In genomic region chr3:13211605-13212210, GRCh38 we compare ENCODE assay signal across 29 cellular contexts.
"Had no signal": no experiment of that assay in that cellular context is flagged by ENCODE, and none has a peak within 500 bp of the region (broad histone marks: within the 10 kb centered on the region; RNA-seq: fewer than 3 reads in every experiment).

No MANE protein-coding gene starts in this region.

- H3K4me3 ChIP-seq: coronary artery, esophagus muscularis mucosa, heart right ventricle, mucosa of descending colon, ovary, smooth muscle cell, stomach, thyroid gland, vagina had no signal

- H3K27me3 ChIP-seq: ovary, thyroid gland, vagina had no signal

- FAIRE-seq: endothelial cell of umbilical vein, islet of Langerhans had no signal

- H3K27ac ChIP-seq: coronary artery, esophagus muscularis mucosa, heart right ventricle, ovary, stomach, thyroid gland, vagina had no signal

- H3K4me1 ChIP-seq: esophagus muscularis mucosa, heart right ventricle, stomach, vagina had no signal

- H3K36me3 ChIP-seq: esophagus muscularis mucosa, heart right ventricle, ovary, stomach, thyroid gland, vagina had no signal

- H3K9me3 ChIP-seq: esophagus muscularis mucosa, heart right ventricle, mucosa of descending colon, ovary, stomach, thyroid gland, vagina had no signal

- H3K4me2 ChIP-seq: smooth muscle cell had no signal

- DNase-seq: dermis blood vessel endothelial cell; effector memory CD4-positive, alpha-beta T cell; foreskin melanocyte; glutamatergic neuron; heart right ventricle; hippocampal formation; kidney glomerular epithelial cell; left colon; left ventricle myocardium superior; mesenchymal stem cell; naive B cell; nucleus accumbens; ovary; stimulated activated CD4-positive, alpha-beta T cell treated with anti-CD3 and anti-CD28 coated beads, Interleukin-2, amount 100 ng/mL, for 24 hours; stimulated activated CD4-positive, alpha-beta T cell treated with anti-CD3 and anti-CD28 coated beads, Interleukin-4, amount 100 ng/mL, for 24 hours; stimulated activated naive CD4-positive, alpha-beta T cell treated with Interleukin-2 at 50 U/mL for 16 hours; stomach; thyroid gland; trophoblast cell had no signal

- ATAC-seq: heart right ventricle; left colon; left ventricle myocardium superior; mucosa of descending colon; natural killer cell treated with Interleukin-12 subunit alpha and Interleukin-12 subunit beta and Interleukin-15 and Interleukin-18, amount 100 ng/mL, for 72 hours; sciatic nerve; stimulated activated effector memory CD8-positive, alpha-beta T cell treated with anti-CD3 and anti-CD28 coated beads, Interleukin-12 subunit alpha, Interleukin-12 subunit beta, amount 100 ng/mL, for 72 hours had no signal
